9 cellular contexts compared by ENCODE assay signal in the genomic region with DNA sequence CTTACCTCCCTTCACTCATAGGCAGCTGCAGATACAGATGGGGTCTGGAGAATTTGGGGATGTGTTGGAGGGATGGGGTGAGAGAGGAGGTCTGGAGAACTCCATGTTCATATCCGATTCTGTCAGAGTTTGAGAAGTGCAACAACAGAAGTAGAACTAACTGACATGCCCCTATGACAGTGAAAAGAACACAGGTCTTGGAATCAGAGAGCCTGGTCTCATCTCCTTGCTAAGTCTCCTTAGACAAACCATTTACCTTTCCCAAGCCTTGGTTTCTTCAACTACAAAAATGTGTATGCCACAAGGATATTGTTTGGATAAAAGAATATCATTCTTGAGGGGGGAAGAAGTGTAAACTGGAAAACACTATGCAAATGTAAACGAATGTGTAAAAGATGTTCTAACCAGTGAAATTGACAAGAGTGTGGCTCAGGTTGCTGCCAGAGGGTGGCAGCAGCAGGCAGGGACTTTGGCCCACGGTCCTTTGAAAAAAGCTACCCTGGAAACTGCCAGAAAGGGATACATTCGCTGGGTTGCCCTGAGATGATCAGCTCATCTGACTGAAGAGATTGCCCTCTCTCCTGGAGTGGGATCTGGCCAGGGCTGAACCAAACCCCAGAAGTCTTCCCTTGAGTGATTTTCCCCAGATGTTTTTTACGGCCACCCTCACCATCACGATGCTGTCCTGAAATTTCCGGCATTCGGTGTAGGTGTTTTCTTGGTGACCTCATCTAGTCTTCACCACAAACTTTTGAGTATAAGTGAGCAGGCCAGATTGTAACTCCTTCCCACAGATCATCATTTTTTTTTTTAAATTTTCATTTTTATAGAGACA. TPM values are rescaled to one million over a fixed set of nuclear protein-coding genes. Genes with fewer than 3 reads are reported as not detected.
DNase-seq lines count a peak whose midpoint lies in the region; ATAC-seq and TF ChIP-seq lines count a peak whose summit lies in the region.
"Had no signal": no experiment of that assay in that cellular context is flagged by ENCODE, and none has a peak within 500 bp of the region (broad histone marks: within the 10 kb centered on the region; RNA-seq: fewer than 3 reads in every experiment).

No MANE protein-coding gene starts in this region.

- H3K9me3 ChIP-seq in KOPT-K1 (ENCODE audit: insufficient read depth, low read length, poor library complexity, severe bottlenecking), result peaks cover 11% of the 10 kb centered on the region
- no peaks in the 10 kb centered on the region for H3K9me3 ChIP-seq in SJCRH30 (replicated peaks)
- no peaks in the 10 kb centered on the region for H3K9me3 ChIP-seq in psoas muscle

- no peaks in the 10 kb centered on the region; the same call in 1 of the 2 replicates for H3K27me3 ChIP-seq in SJCRH30
- H3K27me3 ChIP-seq in psoas muscle (ENCODE audit: insufficient read depth in 3 of 3, low read length in 2 of 3), result no peaks in the 10 kb centered on the region
- H3K27me3 ChIP-seq: SJSA1 had no signal

- ATAC-seq in GM19467 (IDR thresholded peaks at IDR 0.05; ENCODE audit: unreplicated experiment), result peak; percentile 50
- peak in 3 of 4 donors; percentile 39 to 61 (median 49) for ATAC-seq in psoas muscle

- peak; percentile 64 for TF ChIP-seq CTCF in psoas muscle (IDR thresholded peaks at IDR 0.05)

- H3K4me3 ChIP-seq in SJCRH30, result no peak overlapping the region
- H3K4me3 ChIP-seq in psoas muscle, result no peak overlapping the region
- H3K4me3 ChIP-seq: SJSA1 had no signal

- H3K36me3 ChIP-seq in KOPT-K1 (ENCODE audit: insufficient read depth, low read length), result no peaks in the 10 kb centered on the region
- no peaks in the 10 kb centered on the region for H3K36me3 ChIP-seq in SJCRH30
- no peaks in the 10 kb centered on the region for H3K36me3 ChIP-seq in psoas muscle (ENCODE audit: insufficient read depth in 1 of 2, low read depth in 1 of 2)
- H3K36me3 ChIP-seq: SJSA1 had no signal

- H3K4me1 ChIP-seq in SJCRH30 (no peaks in the 10 kb centered on the region), psoas muscle (no peaks in the 10 kb centered on the region)
- H3K4me1 ChIP-seq: SJSA1 had no signal

- DNase-seq in CMK (ENCODE audit: low read depth) (peak; percentile 12), SJCRH30 (peak; percentile 55 to 82), glomerular endothelial cell (ENCODE audit: extremely low read depth, low read depth, low spot score) (peak; percentile 9), psoas muscle (peak in 1 of 2 donors; percentile 39), GOT3 (lab: John Stamatoyannopoulos, UW) (no peak)
- DNase-seq in activated naive CD4-positive, alpha-beta T cell treated with Interleukin-2 at 50 U/mL for 16 hours, result peak; percentile 79

- H3K27ac ChIP-seq in KOPT-K1 (ENCODE audit: low read depth, low read length, poor library complexity, severe bottlenecking) (peak overlapping the region; percentile 61), SJCRH30 (no peak overlapping the region), psoas muscle (no peak overlapping the region)
- H3K27ac ChIP-seq: SJSA1 had no signal

- WGBS in psoas muscle, 3 donors, result 47 to 52% (median 48%) methylated on average over 8 of the region's 8 CpGs

- intact Hi-C loops in psoas muscle (cut with DNase I), result loop anchor here (2.0 to 5.0 kb wide), 2 partner anchors 318 to 320 kb away; no protein-coding TSS in a partner anchor

RNA-seq across cellular contexts. Expression of gene CD2, which starts 17.0 kb away (rescaled TPM):
- not detected in 2 replicates for total RNA-seq in SJCRH30 (2014; rRNA removed; shearing (Covaris generic))
- not detected in 2 replicates for total RNA-seq in glomerular endothelial cell
- under 1 TPM; 0.42 to 0.62 (median 0.53) TPM for total RNA-seq in psoas muscle
- under 1 TPM; 0.21 to 0.35 (median 0.21) TPM for polyA plus RNA-seq in psoas muscle
- total RNA-seq: SJSA1 had no signal
